ENCODE assay signal across 14 cellular contexts in genomic region chr6:79170915-79171314, GRCh38.
DNase-seq lines count a peak whose midpoint lies in the region; ATAC-seq, FAIRE-seq and TF ChIP-seq lines count a peak whose summit lies in the region.
"Had no signal": no experiment of that assay in that cellular context is flagged by ENCODE, and none has a peak within 500 bp of the region (broad histone marks: within the 10 kb centered on the region; RNA-seq: fewer than 3 reads in every experiment).

No MANE protein-coding gene starts in this region.

- whole genome bisulfite sequencing in body of pancreas, 2 donors, result 38 to 48% methylated on average over 3 of the region's 3 CpGs
- WGBS in endodermal cell (ENCODE audit: insufficient coverage in 1 of 2, insufficient read length in 1 of 2), 2 experiments, result 98% methylated on average over 3 of the region's 3 CpGs; no CpG with 5 or more reads in 1 of the 2 experiments

- peak overlapping the region; percentile 52 for H2AFZ ChIP-seq in keratinocyte (ENCODE audit: control insufficient read depth, low read length)

- H3K4me1 ChIP-seq in body of pancreas, result no peaks in the 10 kb centered on the region
- peaks cover 6% of the 10 kb centered on the region for H3K4me1 ChIP-seq in keratinocyte (ENCODE audit: control insufficient read depth, extremely low read depth, insufficient read depth, low read length)
- no peaks in the 10 kb centered on the region for H3K4me1 ChIP-seq in endodermal cell (ENCODE audit: control insufficient read depth, insufficient read depth, low read length)
- H3K4me1 ChIP-seq: adrenal gland had no signal

- peaks cover 1% of the 10 kb centered on the region for H3K9me3 Mint-ChIP-seq in endodermal cell

- H3K4me3 ChIP-seq in body of pancreas (no peak overlapping the region), keratinocyte (ENCODE audit: control insufficient read depth in 2 of 3, extremely low read depth in 1 of 3, insufficient read depth in 2 of 3, low read depth in 1 of 3, low read length in 3 of 3) (no peak overlapping the region), endodermal cell (ENCODE audit: low read length) (no peak overlapping the region)
- H3K4me3 ChIP-seq: adrenal gland had no signal

- H3K9ac ChIP-seq in keratinocyte (ENCODE audit: control insufficient read depth, extremely low read depth, insufficient read depth, low read length), result no peak overlapping the region
- no peak overlapping the region for H3K9ac ChIP-seq in endodermal cell (ENCODE audit: extremely low read depth, low read length, poor library complexity, severe bottlenecking)

- H3K36me3 ChIP-seq in body of pancreas (replicated peaks in 1 of 2; ENCODE audit: insufficient read depth in 1 of 2, low read depth in 2 of 2) (no peaks in the 10 kb centered on the region), keratinocyte (ENCODE audit: control insufficient read depth in 2 of 2, extremely low read depth in 1 of 2, insufficient read depth in 2 of 2, low read length in 2 of 2) (no peaks in the 10 kb centered on the region), endodermal cell (ENCODE audit: control insufficient read depth, insufficient read depth, low read length) (no peaks in the 10 kb centered on the region)
- H3K36me3 ChIP-seq: adrenal gland had no signal

- H3K4me3 Mint-ChIP-seq in endodermal cell, result no peak overlapping the region

- TF ChIP-seq CTCF in body of pancreas (IDR thresholded peaks at IDR 0.05), result no peak
- no peak for TF ChIP-seq CTCF in keratinocyte (optimal IDR thresholded peaks at IDR 0.05 in 1 of 3, IDR thresholded peaks at IDR 0.05 in 1 of 3, conservative IDR thresholded peaks at IDR 0.05 in 1 of 3; ENCODE audit: extremely low read depth in 1 of 3, insufficient read depth in 2 of 3, low read length in 3 of 3)
- no peak for TF ChIP-seq CTCF in endodermal cell (conservative IDR thresholded peaks at IDR 0.05)

- H3K27me3 ChIP-seq in body of pancreas, result no peaks in the 10 kb centered on the region
- H3K27me3 ChIP-seq in keratinocyte (ENCODE audit: control insufficient read depth, extremely low read depth, insufficient read depth, low read length), result no peaks in the 10 kb centered on the region
- no peaks in the 10 kb centered on the region for H3K27me3 ChIP-seq in endodermal cell (ENCODE audit: control insufficient read depth, insufficient read depth, low read length, poor library complexity, severe bottlenecking)
- H3K27me3 ChIP-seq: adrenal gland had no signal

- no peaks in the 10 kb centered on the region for H4K20me1 ChIP-seq in keratinocyte (ENCODE audit: control insufficient read depth, extremely low read depth, insufficient read depth, low read length)

- TF ChIP-seq POLR2A in body of pancreas (IDR thresholded peaks at IDR 0.05), result no peak

- ATAC-seq in body of pancreas (peak; percentile 45), HG02973 (IDR thresholded peaks at IDR 0.05; ENCODE audit: unreplicated experiment) (no peak), HG03108 (IDR thresholded peaks at IDR 0.05; ENCODE audit: unreplicated experiment) (no peak)

- H3K27me3 Mint-ChIP-seq in endodermal cell (ENCODE audit: insufficient read depth), result no peaks in the 10 kb centered on the region

- H3K4me2 ChIP-seq in keratinocyte (ENCODE audit: control insufficient read depth, extremely low read depth, insufficient read depth, low read depth, low read length), result peak overlapping the region; percentile 29

- DNase-seq in DMS53 treated with DMSO at 0.1 percent for 48 hours (lab: John Stamatoyannopoulos, UW; ENCODE audit: unreplicated experiment), result peak; percentile 62
- peak; percentile 48 to 58 for DNase-seq in NCI-H2081 (lab: John Stamatoyannopoulos, UW)
- DNase-seq in body of pancreas, result no peak
- DNase-seq in keratinocyte (ENCODE audit: low read depth, low spot score), result peak; percentile 46
- DNase-seq in endodermal cell, result no peak
- DNase-seq in GM19238 (ENCODE audit: insufficient read length, low spot score), result no peak
- DNase-seq: adrenal gland; retina; stimulated activated CD4-positive, alpha-beta T cell treated with anti-CD3 and anti-CD28 coated beads, Interleukin-4, amount 100 ng/mL, for 4 hours; stimulated activated naive CD4-positive, alpha-beta T cell treated with Interleukin-2 at 50 U/mL for 16 hours had no signal

- intact Hi-C loops in body of pancreas (cut with DNase I), result no loop called here

- peak; percentile 83 for FAIRE-seq in keratinocyte (lab: Jason Lieb, UNC)
- FAIRE-seq: H54, TTC549 had no signal

- H3K27ac Mint-ChIP-seq in endodermal cell, result no peak overlapping the region

- H3K4me1 Mint-ChIP-seq in endodermal cell, result peaks cover 5% of the 10 kb centered on the region

- dilution Hi-C loops in keratinocyte (cut with MboI; ENCODE audit: extremely low pct_ligation_motif_present, low sequenced_read_pairs), result no loop called here

- no peaks in the 10 kb centered on the region for H3K9me1 ChIP-seq in keratinocyte (ENCODE audit: control insufficient read depth, extremely low read depth, insufficient read depth, low read length)

- H3K27ac ChIP-seq in body of pancreas (no peak overlapping the region), keratinocyte (ENCODE audit: control insufficient read depth, insufficient read depth, low read length) (peak overlapping the region; percentile 34), endodermal cell (ENCODE audit: low read depth, low read length) (no peak overlapping the region)
- H3K27ac ChIP-seq: adrenal gland had no signal

- no peaks in the 10 kb centered on the region for H3K36me3 Mint-ChIP-seq in endodermal cell (ENCODE audit: low read depth)

- H3K9me3 ChIP-seq in body of pancreas (no peaks in the 10 kb centered on the region), keratinocyte (ENCODE audit: control insufficient read depth, low read depth, low read length) (no peaks in the 10 kb centered on the region), endodermal cell (ENCODE audit: control insufficient read depth, low read length) (no peaks in the 10 kb centered on the region)
- H3K9me3 ChIP-seq: adrenal gland had no signal

- H3K79me2 ChIP-seq in keratinocyte (ENCODE audit: control insufficient read depth, insufficient read depth, low read length), result no peaks in the 10 kb centered on the region

Comparison
In these comparisons a context has a peak if more than half of its experiments do, and no peak if none do; other contexts are left out.
1. DNase-seq: peak in DMS53 treated with DMSO at 0.1 percent for 48 hours (single experiment), NCI-H2081 (2 of 2) and keratinocyte (single experiment); none in body of pancreas (0 of 4), endodermal cell (single experiment) and GM19238 (single experiment).